ENCODE assay signal across 29 cellular contexts in genomic region chr18:22688877-22689496, GRCh38.
"Had no signal": no experiment of that assay in that cellular context is flagged by ENCODE, and none has a peak within 500 bp of the region (broad histone marks: within the 10 kb centered on the region; RNA-seq: fewer than 3 reads in every experiment).

No MANE protein-coding gene starts in this region.

- ATAC-seq: naive thymus-derived CD4-positive, alpha-beta T cell; natural killer cell treated with Interleukin-12 subunit alpha and Interleukin-12 subunit beta and Interleukin-15 and Interleukin-18, amount 100 ng/mL, for 72 hours; psoas muscle; sciatic nerve; stimulated activated memory B cell treated with anti-CD40 and anti-IgM and Interleukin-4, amounts not matched to agents 10 μg/mL and 1 μg/mL and 100 μg/mL, for 72 hours; stimulated activated naive CD8-positive, alpha-beta T cell treated with anti-CD3 and anti-CD28 coated beads, Interleukin-15, amount 100 ng/mL, for 72 hours; stimulated activated naive CD8-positive, alpha-beta T cell treated with anti-CD3 and anti-CD28 coated beads, Interleukin-15, Interleukin-2, amounts not matched to agents 100 U/mL and 50 U/mL, for 24 hours; upper lobe of right lung had no signal

- H2AFZ ChIP-seq: parathyroid adenoma had no signal

- H3K9me3 ChIP-seq: ovary, psoas muscle, testis, tibial artery, transverse colon, upper lobe of right lung, uterus had no signal

- H3K4me1 ChIP-seq: parathyroid adenoma, psoas muscle, suprapubic skin, testis, tibial artery had no signal

- H3K4me3 ChIP-seq: ovary, psoas muscle, skin epidermis, smooth muscle cell, spleen, suprapubic skin, testis, tibial artery, transverse colon, upper lobe of right lung, uterus had no signal

- H3K4me2 ChIP-seq: smooth muscle cell had no signal

- H3K27me3 ChIP-seq: ovary, spleen, suprapubic skin, testis, tibial artery, transverse colon, upper lobe of right lung, uterus had no signal

- H3K36me3 ChIP-seq: ovary, spleen, suprapubic skin, tibial artery, transverse colon, upper lobe of right lung, uterus had no signal

- DNase-seq: naive thymus-derived CD4-positive, alpha-beta T cell; nephron progenitor cell; occipital lobe; ovary; posterior cingulate gyrus; psoas muscle; right cardiac atrium; spleen; stimulated activated CD4-positive, alpha-beta T cell treated with anti-CD3 and anti-CD28 coated beads, Interleukin-12 subunit alpha, Interleukin-12 subunit beta, amount 100 ng/mL, for 4 hours; stimulated activated CD4-positive, alpha-beta T cell treated with anti-CD3 and anti-CD28 coated beads, Interleukin-1b, Interleukin-23, amount 100 ng/mL, for 48 hours; stimulated activated CD4-positive, alpha-beta T cell treated with anti-CD3 and anti-CD28 coated beads, Interleukin-4, amount 100 ng/mL, for 1 hour; stimulated activated CD4-positive, alpha-beta T cell treated with anti-CD3 and anti-CD28 coated beads, Interleukin-4, amount 100 ng/mL, for 4 hours; stimulated activated CD8-positive, alpha-beta memory T cell treated with anti-CD3 and anti-CD28 coated beads, Interleukin-4, amount 100 ng/mL, for 48 hours; stimulated activated naive CD4-positive, alpha-beta T cell; stimulated activated naive CD8-positive, alpha-beta T cell treated with anti-CD3 and anti-CD28 coated beads, Interleukin-15, amount 100 ng/mL, for 72 hours; stimulated activated naive CD8-positive, alpha-beta T cell treated with anti-CD3 and anti-CD28 coated beads, Interleukin-15, Interleukin-2, amounts not matched to agents 100 U/mL and 50 U/mL, for 24 hours; substantia nigra; testis; tibial artery; transverse colon; upper lobe of right lung; uterus had no signal

- H3K9ac ChIP-seq: parathyroid adenoma had no signal

- H3K27ac ChIP-seq: ovary, parathyroid adenoma, psoas muscle, skin epidermis, spleen, suprapubic skin, testis, tibial artery, upper lobe of right lung had no signal
